ENCODE assay signal across 20 cellular contexts in genomic region chr15:95718441-95718840, GRCh38.
DNase-seq lines count a peak whose midpoint lies in the region; ATAC-seq, FAIRE-seq and TF ChIP-seq lines count a peak whose summit lies in the region.
"Had no signal": no experiment of that assay in that cellular context is flagged by ENCODE, and none has a peak within 500 bp of the region (broad histone marks: within the 10 kb centered on the region; RNA-seq: fewer than 3 reads in every experiment).

No MANE protein-coding gene starts in this region.

- no TSS peak for BruUV-seq in K562 (replicated peaks; lab: Mats Ljungman, UMichigan)

- H3K79me2 ChIP-seq in K562 (ENCODE audit: control insufficient read depth, insufficient read depth, low read length): peaks cover 56% of the 10 kb centered on the region
- H3K79me2 ChIP-seq: hepatocyte had no signal

- ATAC-seq in K562: peak; percentile 61
- peak; percentile 94 for ATAC-seq in Right ventricle myocardium superior (ENCODE audit: poor library complexity)
- ATAC-seq in thoracic aorta (ENCODE audit: insufficient number of reproducible peaks, low FRiP score, low read depth): no peak
- no peak for ATAC-seq in upper lobe of left lung (ENCODE audit: low FRiP score in 2 of 2)
- no peak for ATAC-seq in naive thymus-derived CD4-positive, alpha-beta T cell
- ATAC-seq: activated CD8-positive, alpha-beta T cell treated with anti-CD3 and anti-CD28 coated beads, Interleukin-2, amount 10 ng/mL, durations not matched to agents 7 days and 5 days; pancreas; T-cell had no signal

- peak overlapping the region; percentile 78 to 95 (median 91) for H3K27ac Mint-ChIP-seq in nephron
- no peak overlapping the region for H3K27ac Mint-ChIP-seq in naive thymus-derived CD4-positive, alpha-beta T cell
- H3K27ac Mint-ChIP-seq: activated CD8-positive, alpha-beta T cell treated with anti-CD3 and anti-CD28 coated beads, Interleukin-2, amount 10 ng/mL, durations not matched to agents 7 days and 5 days; T-cell had no signal

- TF ChIP-seq CTCF in K562 (IDR thresholded peaks at IDR 0.05 in 2 of 3, conservative IDR thresholded peaks at IDR 0.05 in 1 of 3; ENCODE audit: insufficient read depth in 2 of 3, low read depth in 1 of 3, low read length in 3 of 3): no peak
- no peak for TF ChIP-seq CTCF in nephron (IDR thresholded peaks at IDR 0.05; ENCODE audit: unreplicated experiment in 3 of 3)
- TF ChIP-seq CTCF in thoracic aorta (IDR thresholded peaks at IDR 0.05): no peak
- no peak for TF ChIP-seq CTCF in upper lobe of left lung (IDR thresholded peaks at IDR 0.05)

- H3K4me2 ChIP-seq in K562 (ENCODE audit: insufficient read depth, low read length): no peak overlapping the region
- H3K4me2 ChIP-seq: hepatocyte, KMS-11 had no signal

- no peak for TF ChIP-seq EP300 in K562 (IDR thresholded peaks at IDR 0.05; ENCODE audit: low read length)
- TF ChIP-seq EP300 in upper lobe of left lung (IDR thresholded peaks at IDR 0.05): no peak

- H3K4me1 ChIP-seq in K562 (replicated peaks in 1 of 2; ENCODE audit: control insufficient read depth in 2 of 2, insufficient read depth in 2 of 2, low read length in 2 of 2) (peaks cover 15 to 26% of the 10 kb centered on the region in 2 experiments; a peak in 4 of 5 replicates), thoracic aorta (ENCODE audit: control insufficient read depth in 1 of 2, low read depth in 2 of 2) (peaks cover 14 to 25% of the 10 kb centered on the region in 2 donors), upper lobe of left lung (no peaks in the 10 kb centered on the region)
- no peaks in the 10 kb centered on the region for H3K4me1 ChIP-seq in naive thymus-derived CD4-positive, alpha-beta T cell (ENCODE audit: control insufficient read depth in 2 of 2, insufficient read depth in 2 of 2, low read length in 2 of 2)
- H3K4me1 ChIP-seq: breast epithelium, pancreas had no signal

- H3K27me3 ChIP-seq in K562 (ENCODE audit: control insufficient read depth in 2 of 2, insufficient read depth in 2 of 2, low read length in 2 of 2) (no peaks in the 10 kb centered on the region), thoracic aorta (replicated peaks; ENCODE audit: insufficient read depth) (no peaks in the 10 kb centered on the region), upper lobe of left lung (no peaks in the 10 kb centered on the region)
- no peaks in the 10 kb centered on the region for H3K27me3 ChIP-seq in naive thymus-derived CD4-positive, alpha-beta T cell (ENCODE audit: control insufficient read depth in 2 of 2, insufficient read depth in 2 of 2, low read length in 2 of 2)
- H3K27me3 ChIP-seq: breast epithelium, hepatocyte, pancreas had no signal

- no peak overlapping the region for H2AFZ ChIP-seq in K562 (ENCODE audit: low read depth, low read length)
- H2AFZ ChIP-seq: hepatocyte had no signal

- in situ Hi-C loops in K562 (cut with MboI): no loop called here

- POLR2A ChIA-PET in K562 (lab: Yijun Ruan, JAX): no interaction called here
- POLR2A ChIA-PET in naive thymus-derived CD4-positive, alpha-beta T cell (lab: Charles Lee): no interaction called here

- peak overlapping the region in 1 of 2 experiments; percentile 82; a peak in 1 of 4 replicates for H3K9ac ChIP-seq in K562 (ENCODE audit: insufficient read depth in 1 of 2, low read depth in 2 of 2, low read length in 2 of 2)
- H3K9ac ChIP-seq: KMS-11 had no signal

- no peak for FAIRE-seq in K562 (lab: Jason Lieb, UNC)
- FAIRE-seq: G401.6 had no signal

- H3K4me3 ChIP-seq in K562 (no peak overlapping the region), thoracic aorta (no peak overlapping the region), upper lobe of left lung (no peak overlapping the region)
- H3K4me3 ChIP-seq in naive thymus-derived CD4-positive, alpha-beta T cell (ENCODE audit: low read length): no peak overlapping the region
- H3K4me3 ChIP-seq: breast epithelium, hepatocyte, pancreas had no signal

- H4K20me1 ChIP-seq in K562 (replicated peaks; ENCODE audit: control insufficient read depth, insufficient read depth, low read length): no peaks in the 10 kb centered on the region

- no peaks in the 10 kb centered on the region for H3K27me3 Mint-ChIP-seq in nephron (ENCODE audit: low read depth)
- H3K27me3 Mint-ChIP-seq in naive thymus-derived CD4-positive, alpha-beta T cell: peaks cover 0 to 5% (median 0%) of the 10 kb centered on the region in 5 donors
- H3K27me3 Mint-ChIP-seq: T-cell had no signal

- H3K4me1 Mint-ChIP-seq in nephron: peaks cover 42% of the 10 kb centered on the region
- H3K4me1 Mint-ChIP-seq in naive thymus-derived CD4-positive, alpha-beta T cell: peaks cover 0 to 14% (median 5%) of the 10 kb centered on the region in 7 donors

- no peaks in the 10 kb centered on the region for H3K36me3 Mint-ChIP-seq in nephron (ENCODE audit: low read depth)
- peaks cover 0 to 3% (median 0%) of the 10 kb centered on the region in 5 donors for H3K36me3 Mint-ChIP-seq in naive thymus-derived CD4-positive, alpha-beta T cell
- H3K36me3 Mint-ChIP-seq: T-cell had no signal

- H3K9me3 ChIP-seq in K562 (replicated peaks; ENCODE audit: control insufficient read depth, insufficient read depth, low read depth, low read length) (no peaks in the 10 kb centered on the region), thoracic aorta (no peaks in the 10 kb centered on the region), upper lobe of left lung (no peaks in the 10 kb centered on the region)
- H3K9me3 ChIP-seq in naive thymus-derived CD4-positive, alpha-beta T cell (ENCODE audit: control insufficient read depth in 2 of 3, low read length in 3 of 3): no peaks in the 10 kb centered on the region
- H3K9me3 ChIP-seq: breast epithelium, pancreas had no signal

- intact Hi-C loops in K562 (cut with micrococcal nuclease): no loop called here
- intact Hi-C loops in Right ventricle myocardium superior (cut with DNase I): no loop called here
- intact Hi-C loops in naive thymus-derived CD4-positive, alpha-beta T cell (cut with micrococcal nuclease): no loop called here

- no peaks in the 10 kb centered on the region for H3K9me1 ChIP-seq in K562 (ENCODE audit: control insufficient read depth, insufficient read depth, low read length)

- no peak overlapping the region for H3K4me3 Mint-ChIP-seq in nephron
- no peak overlapping the region for H3K4me3 Mint-ChIP-seq in naive thymus-derived CD4-positive, alpha-beta T cell
- H3K4me3 Mint-ChIP-seq: activated CD8-positive, alpha-beta T cell treated with anti-CD3 and anti-CD28 coated beads, Interleukin-2, amount 10 ng/mL, durations not matched to agents 7 days and 5 days; T-cell had no signal

- WGBS in K562 (ENCODE audit: insufficient coverage, low coverage, missing lambda C conversion rate): 72% methylated on average over 7 of the region's 7 CpGs
- WGBS in upper lobe of left lung, 2 donors: 84% methylated on average over 7 of the region's 7 CpGs

- H3K36me3 ChIP-seq in K562 (ENCODE audit: control insufficient read depth, insufficient read depth, low read length) (peaks cover 19% of the 10 kb centered on the region), thoracic aorta (no peaks in the 10 kb centered on the region), upper lobe of left lung (no peaks in the 10 kb centered on the region)
- H3K36me3 ChIP-seq in naive thymus-derived CD4-positive, alpha-beta T cell (ENCODE audit: control insufficient read depth in 2 of 3, insufficient read depth in 3 of 3, low read length in 3 of 3): no peaks in the 10 kb centered on the region
- H3K36me3 ChIP-seq: pancreas had no signal

- H3K9me3 Mint-ChIP-seq in nephron: peaks cover 11% of the 10 kb centered on the region
- no peaks in the 10 kb centered on the region for H3K9me3 Mint-ChIP-seq in naive thymus-derived CD4-positive, alpha-beta T cell
- H3K9me3 Mint-ChIP-seq: T-cell had no signal

- TF ChIP-seq POLR2A in K562 (conservative IDR thresholded peaks at IDR 0.05) (no peak), upper lobe of left lung (IDR thresholded peaks at IDR 0.05) (no peak)

- no peak for TF ChIP-seq RAD21 in K562 (CRISPR knock-in tag; conservative IDR thresholded peaks at IDR 0.05 in 1 of 2, IDR thresholded peaks at IDR 0.05 in 1 of 2)

- CTCF ChIA-PET in K562 (lab: Yijun Ruan, JAX; ENCODE audit: low intra/inter-chr PET ratio): no interaction called here
- CTCF ChIA-PET in naive thymus-derived CD4-positive, alpha-beta T cell (lab: Charles Lee): no interaction called here

- H3K27ac ChIP-seq in K562 (ENCODE audit: extremely low read depth, low read depth, low read length) (0 out of 3 replicates have a peak overlapping the region, but pooled peaks have one; percentile 17), thoracic aorta (peak overlapping the region; percentile 48 to 56), upper lobe of left lung (no peak overlapping the region)
- H3K27ac ChIP-seq in naive thymus-derived CD4-positive, alpha-beta T cell (ENCODE audit: low read depth, low read length): no peak overlapping the region
- H3K27ac ChIP-seq: breast epithelium, hepatocyte, KMS-11, pancreas had no signal

- DNase-seq in K562 (ENCODE audit: extremely low read depth in 1 of 4, low spot score in 3 of 4) (no peak), Right ventricle myocardium superior (peak; percentile 60), thoracic aorta (ENCODE audit: low spot score) (no peak), NCI-H510A (lab: John Stamatoyannopoulos, UW) (no peak), GM19238 (ENCODE audit: insufficient read length, low spot score) (no peak), upper lobe of left lung (no peak)
- DNase-seq in naive thymus-derived CD4-positive, alpha-beta T cell: no peak
- DNase-seq: activated CD4-positive, alpha-beta T cell treated with anti-CD3 and anti-CD28 coated beads for 1 hour; activated CD8-positive, alpha-beta T cell treated with anti-CD3 and anti-CD28 coated beads, Interleukin-2, amount 10 ng/mL, durations not matched to agents 7 days and 5 days; activated T-cell treated with anti-CD3 and anti-CD28 coated beads, Interleukin-2, amount 50 U/mL, for 1 hour; NCI-H1694; NCI-H226; pancreas; SIG-M5; T-cell had no signal

TF ChIP-seq in K562, 482 proteins besides CTCF, POLR2A, EP300 and RAD21 (continues in another document):
- TF ChIP-seq ARID3A (IDR thresholded peaks at IDR 0.05; ENCODE audit: borderline replicate concordance, low read depth, low read length) (no peak), TAF15 (IDR thresholded peaks at IDR 0.05; ENCODE audit: low read depth, low read length) (no peak), KLF6 (CRISPR knock-in tag; IDR thresholded peaks at IDR 0.05; ENCODE audit: borderline replicate concordance) (no peak)

Comparison
In these comparisons a context has a peak if more than half of its experiments do, and no peak if none do; other contexts are left out.
1. ATAC-seq: peak in K562 (single experiment) and Right ventricle myocardium superior (single experiment); none in thoracic aorta (single experiment), upper lobe of left lung (0 of 2) and naive thymus-derived CD4-positive, alpha-beta T cell (single experiment).
2. H3K27ac ChIP-seq: peak in K562 (single experiment) and thoracic aorta (2 of 2); none in upper lobe of left lung (0 of 4) and naive thymus-derived CD4-positive, alpha-beta T cell (single experiment).
3. H3K27ac Mint-ChIP-seq: peak in nephron (3 of 3); none in naive thymus-derived CD4-positive, alpha-beta T cell (0 of 9).